Comparison of ENCODE assay signal across 24 cellular contexts in the genomic region with DNA sequence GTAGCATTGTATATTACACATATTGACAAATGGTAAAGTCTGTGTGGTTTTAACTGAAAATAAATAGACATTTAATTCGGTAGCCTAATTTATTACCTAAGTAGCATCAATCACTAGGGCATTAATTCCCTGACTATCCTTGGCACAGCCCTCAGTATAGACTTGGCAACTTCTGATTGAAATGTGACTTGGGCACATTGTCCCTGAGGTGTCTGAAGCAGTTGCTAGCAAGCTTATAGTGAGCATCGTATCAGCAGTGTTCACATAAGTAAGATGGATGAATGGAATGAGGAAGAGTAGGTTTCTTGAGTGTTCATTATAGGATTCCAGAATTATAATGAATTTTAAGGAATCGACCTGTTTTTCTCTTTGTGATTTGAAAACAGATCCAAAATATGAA. TPM values are rescaled to one million over a fixed set of nuclear protein-coding genes. Genes with fewer than 3 reads are reported as not detected.
"Had no signal": no experiment of that assay in that cellular context is flagged by ENCODE, and none has a peak within 500 bp of the region (broad histone marks: within the 10 kb centered on the region; RNA-seq: fewer than 3 reads in every experiment).

No MANE protein-coding gene starts in this region.

- H3K27ac Mint-ChIP-seq: activated naive CD8-positive, alpha-beta T cell treated with anti-CD3 and anti-CD28 coated beads for 36 hours; activated T-helper 1 cell treated with anti-CD3 and anti-CD28 coated beads, Interleukin-12 subunit alpha, Interleukin-12 subunit beta, Interleukin-2, Interleukin-4 antibody, amounts not matched to agents 30 ng/mL and 10 ng/mL and 1 ng/mL, durations not matched to agents 14 hours and 24 hours and 36 hours; endodermal cell had no signal

- H3K27me3 Mint-ChIP-seq: activated naive CD8-positive, alpha-beta T cell treated with anti-CD3 and anti-CD28 coated beads for 36 hours; naive B cell; progenitor cell of endocrine pancreas had no signal

- H3K36me3 Mint-ChIP-seq: activated naive CD8-positive, alpha-beta T cell treated with anti-CD3 and anti-CD28 coated beads for 36 hours; naive B cell had no signal

- DNase-seq: activated CD4-positive, alpha-beta T cell treated with anti-CD3 and anti-CD28 coated beads, Interleukin-2, amount 50 U/mL, for 4 hours; activated naive CD8-positive, alpha-beta T cell treated with anti-CD3 and anti-CD28 coated beads for 36 hours; body of pancreas; colonic mucosa; endodermal cell; gastrocnemius medialis; heart right ventricle; kidney glomerular epithelial cell; left ventricle myocardium inferior; mammary epithelial cell; mucosa of descending colon; naive B cell; stimulated activated CD4-positive, alpha-beta T cell treated with anti-CD3 and anti-CD28 coated beads, Interleukin-12 subunit alpha, Interleukin-12 subunit beta, amount 100 ng/mL, for 4 hours; stimulated activated CD4-positive, alpha-beta T cell treated with anti-CD3 and anti-CD28 coated beads, Interleukin-1b, Interleukin-23, amount 100 ng/mL, for 48 hours; stimulated activated CD8-positive, alpha-beta memory T cell treated with anti-CD3 and anti-CD28 coated beads, Interleukin-4, amount 100 ng/mL, for 48 hours; stimulated activated naive CD4-positive, alpha-beta T cell; T-helper 2 cell; thyroid gland; uterus; WERI-Rb-1 had no signal

- H3K9me3 ChIP-seq: colonic mucosa, gastrocnemius medialis, heart right ventricle, left ventricle myocardium inferior, mucosa of descending colon, thyroid gland, uterus had no signal

- H3K9me3 Mint-ChIP-seq: activated T-helper 1 cell treated with anti-CD3 and anti-CD28 coated beads, Interleukin-12 subunit alpha, Interleukin-12 subunit beta, Interleukin-2, Interleukin-4 antibody, amounts not matched to agents 30 ng/mL and 10 ng/mL and 1 ng/mL, durations not matched to agents 14 hours and 24 hours and 36 hours; endodermal cell; neural crest cell had no signal

- H3K4me3 Mint-ChIP-seq: activated naive CD8-positive, alpha-beta T cell treated with anti-CD3 and anti-CD28 coated beads for 36 hours; activated T-helper 1 cell treated with anti-CD3 and anti-CD28 coated beads, Interleukin-12 subunit alpha, Interleukin-12 subunit beta, Interleukin-2, Interleukin-4 antibody, amounts not matched to agents 30 ng/mL and 10 ng/mL and 1 ng/mL, durations not matched to agents 14 hours and 24 hours and 36 hours; endodermal cell; naive B cell; neural crest cell had no signal

- H3K4me1 Mint-ChIP-seq: activated naive CD8-positive, alpha-beta T cell treated with anti-CD3 and anti-CD28 coated beads for 36 hours; endodermal cell; naive B cell; neural crest cell had no signal

- H3K4me3 ChIP-seq: body of pancreas, colonic mucosa, gastrocnemius medialis, heart right ventricle, left ventricle myocardium inferior, mucosa of descending colon, thyroid gland, uterus had no signal

- H3K4me1 ChIP-seq: colonic mucosa, gastrocnemius medialis, uterus had no signal

- ATAC-seq: body of pancreas, gastrocnemius medialis, heart right ventricle, mucosa of descending colon had no signal

- H3K27ac ChIP-seq: colonic mucosa, epithelial cell of prostate, heart right ventricle, left ventricle myocardium inferior, thyroid gland, uterus, WERI-Rb-1 had no signal

- H3K36me3 ChIP-seq: colonic mucosa, gastrocnemius medialis, heart right ventricle, left ventricle myocardium inferior, thyroid gland, uterus, WERI-Rb-1 had no signal

- H3K27me3 ChIP-seq: body of pancreas, colonic mucosa, gastrocnemius medialis, heart right ventricle, thyroid gland, uterus had no signal

RNA-seq across cellular contexts. Expression of a gene that starts 16.1 kb away (rescaled TPM):
- total RNA-seq: activated naive CD8-positive, alpha-beta T cell treated with anti-CD3 and anti-CD28 coated beads for 36 hours; activated T-helper 1 cell treated with anti-CD3 and anti-CD28 coated beads, Interleukin-12 subunit alpha, Interleukin-12 subunit beta, Interleukin-2, Interleukin-4 antibody, amounts not matched to agents 30 ng/mL and 10 ng/mL and 1 ng/mL, durations not matched to agents 14 hours and 24 hours and 36 hours had no signal
